In the genomic region with DNA sequence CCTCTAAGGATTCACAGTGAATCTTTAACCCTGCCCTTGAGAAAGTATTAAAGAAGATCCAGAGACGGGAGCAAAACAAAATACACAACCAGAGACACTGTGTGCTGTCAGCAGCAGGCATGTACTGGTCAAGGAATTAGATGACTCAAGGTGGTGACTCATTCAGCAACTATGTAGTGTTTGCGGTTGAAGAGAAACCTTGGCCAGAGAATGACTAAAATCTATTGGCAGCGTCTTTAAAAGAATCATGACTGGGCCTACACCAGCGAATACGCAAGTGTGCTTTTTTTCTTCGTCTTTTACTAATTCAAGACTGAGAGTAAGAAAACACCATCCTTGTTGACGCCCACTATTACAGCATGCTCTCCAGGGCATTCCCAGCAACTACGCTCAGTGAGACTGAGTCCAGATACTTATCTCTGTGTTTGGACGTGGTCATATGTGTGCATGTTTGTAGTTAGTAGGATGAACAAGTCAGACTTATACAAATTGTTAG, we compare ENCODE assay signal across 8 cellular contexts.
DNase-seq lines count a peak whose midpoint lies in the region; ATAC-seq and TF ChIP-seq lines count a peak whose summit lies in the region.

No MANE protein-coding gene starts in this region.

- H3K9me2 ChIP-seq in DOHH2 (replicated peaks; ENCODE audit: control insufficient read depth, low read length), result no peaks in the 10 kb centered on the region

- H3F3A ChIP-seq in DOHH2 (ENCODE audit: control insufficient read depth, insufficient read depth), result peaks cover 20% of the 10 kb centered on the region

- H3K27ac ChIP-seq in DOHH2 (ENCODE audit: low read depth, low read length), result 0 out of 2 replicates have a peak overlapping the region, but pooled peaks have one; percentile 3
- H3K27ac ChIP-seq in SJCRH30, result peak overlapping the region; percentile 63

- TF ChIP-seq CTCF in DOHH2 (IDR thresholded peaks at IDR 0.05; ENCODE audit: low read depth, low read length, poor library complexity, severe bottlenecking), result no peak
- no peak for TF ChIP-seq CTCF in epithelial cell of proximal tubule (conservative IDR thresholded peaks at IDR 0.05; ENCODE audit: low read depth, low read length)

- ATAC-seq in GM19463 (IDR thresholded peaks at IDR 0.05; ENCODE audit: unreplicated experiment) (peak; percentile 100), HG03378 (IDR thresholded peaks at IDR 0.05; ENCODE audit: unreplicated experiment) (peak; percentile 99)

- no peaks in the 10 kb centered on the region for H4K20me1 ChIP-seq in DOHH2 (ENCODE audit: control insufficient read depth, insufficient read depth, low read depth, low read length)

- no peaks in the 10 kb centered on the region for H3K27me3 ChIP-seq in DOHH2 (ENCODE audit: control insufficient read depth, low read length)
- no peaks in the 10 kb centered on the region for H3K27me3 ChIP-seq in SJCRH30

- DNase-seq in SJCRH30 (peak; percentile 78 to 91), epithelial cell of proximal tubule (ENCODE audit: low read depth) (peak; percentile 100), myocyte (ENCODE audit: low read depth) (peak; percentile 97), cortex of kidney (lab: John Stamatoyannopoulos, UW) (no peak), OCI-M2 (lab: John Stamatoyannopoulos, UW; ENCODE audit: unreplicated experiment) (no peak)

- no peak overlapping the region for H3K4me3 ChIP-seq in DOHH2 (ENCODE audit: low read length)
- H3K4me3 ChIP-seq in SJCRH30, result peak overlapping the region; percentile 35
- no peak overlapping the region for H3K4me3 ChIP-seq in epithelial cell of proximal tubule (ENCODE audit: low read depth, low read length)

- H3K4me1 ChIP-seq in DOHH2 (ENCODE audit: control insufficient read depth, low read length) (peaks cover 72% of the 10 kb centered on the region), SJCRH30 (peaks cover 37% of the 10 kb centered on the region)

- H3K9me3 ChIP-seq in DOHH2 (ENCODE audit: control insufficient read depth, insufficient read depth, low read length) (peaks cover 9% of the 10 kb centered on the region; the same call in 1 of the 2 replicates), SJCRH30 (replicated peaks) (no peaks in the 10 kb centered on the region)

- H3K36me3 ChIP-seq in DOHH2 (ENCODE audit: control insufficient read depth, low read length) (peaks cover 6% of the 10 kb centered on the region; the same call in 1 of the 2 replicates), SJCRH30 (no peaks in the 10 kb centered on the region)

- peaks cover 7% of the 10 kb centered on the region for H3K79me2 ChIP-seq in DOHH2 (ENCODE audit: control insufficient read depth, low read length)

- peak overlapping the region; percentile 13; the same call in 1 of the 2 replicates for H3K4me2 ChIP-seq in DOHH2 (ENCODE audit: low read length)

Comparison
In these comparisons a context has a peak if more than half of its experiments do, and no peak if none do; other contexts are left out.
1. DNase-seq: peak in SJCRH30 (2 of 2), epithelial cell of proximal tubule (single experiment) and myocyte (single experiment); none in cortex of kidney (single experiment) and OCI-M2 (single experiment).